ENCODE assay signal across 13 cellular contexts in the genomic region with DNA sequence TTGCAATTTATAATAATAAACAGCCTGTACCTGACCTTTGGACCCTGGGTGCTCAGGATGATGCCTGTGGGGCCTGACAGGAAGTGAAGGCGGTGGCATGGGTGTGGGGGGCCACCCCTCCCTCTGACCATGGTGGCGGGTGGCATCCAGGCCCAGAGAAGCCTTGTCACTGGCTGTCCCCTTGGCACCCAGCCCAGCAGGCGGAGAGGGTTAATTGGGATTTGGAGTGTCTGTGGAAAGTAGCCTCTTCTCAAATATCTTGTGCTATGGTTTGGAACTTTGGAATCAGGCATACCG. TPM values are rescaled to one million over a fixed set of nuclear protein-coding genes. Genes with fewer than 3 reads are reported as not detected.
A peak's percentile ranks its signal among the peaks of the same experiment; 100 is the strongest.
DNase-seq lines count a peak whose midpoint lies in the region; ATAC-seq and TF ChIP-seq lines count a peak whose summit lies in the region.
"Had no signal": no experiment of that assay in that cellular context is flagged by ENCODE, and none has a peak within 500 bp of the region (broad histone marks: within the 10 kb centered on the region; RNA-seq: fewer than 3 reads in every experiment).

No MANE protein-coding gene starts in this region.

- no peak for ATAC-seq in HG02840 (IDR thresholded peaks at IDR 0.05; ENCODE audit: low FRiP score, unreplicated experiment)

- H3K27me3 ChIP-seq in mucosa of rectum (ENCODE audit: control insufficient read depth in 2 of 2, insufficient read depth in 2 of 2, low read length in 2 of 2) = no peaks in the 10 kb centered on the region
- H3K27me3 ChIP-seq in A673 (replicated peaks; ENCODE audit: insufficient read depth, low read depth, low read length, poor library complexity) = no peaks in the 10 kb centered on the region
- H3K27me3 ChIP-seq: ascending aorta, ovary had no signal

- H3K4me3 ChIP-seq in HEK293 (ENCODE audit: low read depth, low read length) = no peak overlapping the region
- H3K4me3 ChIP-seq in SK-N-MC = peak overlapping the region; percentile 28
- peak overlapping the region in 1 of 2 donors; percentile 41 for H3K4me3 ChIP-seq in mucosa of rectum (ENCODE audit: low read length in 2 of 2)
- H3K4me3 ChIP-seq in A673 (ENCODE audit: low read depth, low read length, poor library complexity, severe bottlenecking) = no peak overlapping the region
- H3K4me3 ChIP-seq: ascending aorta, ovary had no signal

- H3K9ac ChIP-seq in SK-N-MC (ENCODE audit: insufficient read length) (no peak overlapping the region), mucosa of rectum (ENCODE audit: low read depth in 1 of 2, low read length in 2 of 2) (peak overlapping the region; percentile 15 to 62)

- CTCF ChIA-PET in HEK293 (lab: Yijun Ruan, JAX) (interaction anchor here (0.6 to 0.7 kb wide), 3 partner anchors 13 to 1071 kb away, joined by 3 to 4 read pairs (median 3); no protein-coding TSS in a partner anchor), A673 (lab: Charles Lee) (no interaction called here)

- intact Hi-C loops in A673 (cut with micrococcal nuclease; ENCODE audit: unreplicated experiment) = no loop called here

- DNase-seq in SK-N-MC (ENCODE audit: low read depth, low spot score) (no peak), GM13977 (ENCODE audit: low spot score) (no peak), A673 (ENCODE audit: low spot score) (no peak), HK-2 (ENCODE audit: unreplicated experiment) (no peak)
- DNase-seq: activated CD4-positive, alpha-beta T cell treated with anti-CD3 and anti-CD28 coated beads, Interleukin-2, amount 10 ng/mL, durations not matched to agents 24 days and 14 days; effector CD4-positive, alpha-beta T cell; kidney glomerular epithelial cell; ovary had no signal

- H3K36me3 ChIP-seq in HEK293 (ENCODE audit: control insufficient read depth in 2 of 2, insufficient read depth in 1 of 2, low read length in 2 of 2) (no peaks in the 10 kb centered on the region), SK-N-MC (ENCODE audit: insufficient read depth, low read length) (no peaks in the 10 kb centered on the region), mucosa of rectum (ENCODE audit: control insufficient read depth in 2 of 2, insufficient read depth in 2 of 2, low read length in 2 of 2) (no peaks in the 10 kb centered on the region), A673 (ENCODE audit: insufficient read depth, low read length, poor library complexity, severe bottlenecking) (no peaks in the 10 kb centered on the region)
- H3K36me3 ChIP-seq: ascending aorta, ovary had no signal

- H3K4me1 ChIP-seq in HEK293 (ENCODE audit: control insufficient read depth, insufficient read depth, low read length) = peaks cover 6% of the 10 kb centered on the region; the same call in 1 of the 2 replicates
- peaks cover 36 to 41% of the 10 kb centered on the region in 2 donors for H3K4me1 ChIP-seq in mucosa of rectum (ENCODE audit: control insufficient read depth in 2 of 2, insufficient read depth in 2 of 2, low read length in 2 of 2)
- H3K4me1 ChIP-seq in A673 (ENCODE audit: insufficient read depth, low read length, poor library complexity, severe bottlenecking) = peaks cover 12% of the 10 kb centered on the region

- H3K9me3 ChIP-seq in HEK293 (ENCODE audit: control insufficient read depth, insufficient read depth, low read depth, low read length) = no peaks in the 10 kb centered on the region
- no peaks in the 10 kb centered on the region for H3K9me3 ChIP-seq in SK-N-MC (ENCODE audit: low read depth, low read length)
- H3K9me3 ChIP-seq in mucosa of rectum (ENCODE audit: control insufficient read depth in 2 of 2, low read length in 2 of 2) = no peaks in the 10 kb centered on the region
- no peaks in the 10 kb centered on the region for H3K9me3 ChIP-seq in A673 (ENCODE audit: low read depth, low read length, poor library complexity, severe bottlenecking)
- H3K9me3 ChIP-seq: ascending aorta, ovary had no signal

- no TSS peak for BruUV-seq in A673 (replicated peaks; lab: Mats Ljungman, UMichigan)

- TF ChIP-seq CTCF in 22Rv1 (IDR thresholded peaks at IDR 0.05) = no peak
- TF ChIP-seq CTCF in HEK293 (tag by site-specific recombination; IDR thresholded peaks at IDR 0.05) = no peak
- no peak for TF ChIP-seq CTCF in GM13977 (IDR thresholded peaks at IDR 0.05; ENCODE audit: extremely low read depth, insufficient read depth, missing control alignments)
- no peak for TF ChIP-seq CTCF in A673 (conservative IDR thresholded peaks at IDR 0.05; ENCODE audit: low read depth, low read length)

- in situ Hi-C loops in GM13977 (cut with MboI; ENCODE audit: low pct_unique_long_range_greater_than_20kb, low sequenced_read_pairs, unreplicated experiment) = no loop called here

- H3K27ac ChIP-seq in 22Rv1 (peak overlapping the region; percentile 26), HEK293 (ENCODE audit: extremely low read depth, low read depth, low read length) (no peak overlapping the region), SK-N-MC (no peak overlapping the region), mucosa of rectum (ENCODE audit: low read depth in 2 of 2, low read length in 2 of 2) (peak overlapping the region; percentile 89 to 94), A673 (ENCODE audit: low read depth, low read length, poor library complexity, severe bottlenecking) (no peak overlapping the region)
- H3K27ac ChIP-seq: ascending aorta, ovary had no signal

- POLR2A ChIA-PET in HEK293 (lab: Yijun Ruan, JAX) (no interaction called here), A673 (lab: Charles Lee; ENCODE audit: low non-redundant PET) (no interaction called here)

TF ChIP-seq in HEK293, 187 proteins besides CTCF, POLR2A, EP300 and RAD21 (continues in another document):
- TF ChIP-seq SP7 (tag by site-specific recombination; IDR thresholded peaks at IDR 0.05) (0 out of 2 replicates have a peak, but pooled peaks have one; percentile 26), ZNF530 (tag by site-specific recombination; IDR thresholded peaks at IDR 0.05; ENCODE audit: low read depth) (no peak), ZFHX2 (tag by site-specific recombination; conservative IDR thresholded peaks at IDR 0.05) (peak; percentile 43; the same call in 1 of the 2 replicates), GLIS2 (tag by site-specific recombination; IDR thresholded peaks at IDR 0.05) (0 out of 2 replicates have a peak, but pooled peaks have one; percentile 22), KLF1 (tag by site-specific recombination; IDR thresholded peaks at IDR 0.05) (peak; percentile 33; the same call in 1 of the 2 replicates), ZNF664 (tag by site-specific recombination; IDR thresholded peaks at IDR 0.05) (no peak), SP3 (tag by site-specific recombination; IDR thresholded peaks at IDR 0.05) (no peak), ZNF404 (tag by site-specific recombination; IDR thresholded peaks at IDR 0.05) (no peak), ZNF274 (IDR thresholded peaks at IDR 0.05; ENCODE audit: low read length) (no peak), ZNF274 (tag by site-specific recombination; IDR thresholded peaks at IDR 0.05; ENCODE audit: borderline replicate concordance) (no peak)
- TF ChIP-seq, protein P1, sequence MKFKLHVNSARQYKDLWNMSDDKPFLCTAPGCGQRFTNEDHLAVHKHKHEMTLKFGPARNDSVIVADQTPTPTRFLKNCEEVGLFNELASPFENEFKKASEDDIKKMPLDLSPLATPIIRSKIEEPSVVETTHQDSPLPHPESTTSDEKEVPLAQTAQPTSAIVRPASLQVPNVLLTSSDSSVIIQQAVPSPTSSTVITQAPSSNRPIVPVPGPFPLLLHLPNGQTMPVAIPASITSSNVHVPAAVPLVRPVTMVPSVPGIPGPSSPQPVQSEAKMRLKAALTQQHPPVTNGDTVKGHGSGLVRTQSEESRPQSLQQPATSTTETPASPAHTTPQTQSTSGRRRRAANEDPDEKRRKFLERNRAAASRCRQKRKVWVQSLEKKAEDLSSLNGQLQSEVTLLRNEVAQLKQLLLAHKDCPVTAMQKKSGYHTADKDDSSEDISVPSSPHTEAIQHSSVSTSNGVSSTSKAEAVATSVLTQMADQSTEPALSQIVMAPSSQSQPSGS (tag by site-specific recombination; IDR thresholded peaks at IDR 0.05; ENCODE audit: low read depth) = no peak
- TF ChIP-seq, protein P2, sequence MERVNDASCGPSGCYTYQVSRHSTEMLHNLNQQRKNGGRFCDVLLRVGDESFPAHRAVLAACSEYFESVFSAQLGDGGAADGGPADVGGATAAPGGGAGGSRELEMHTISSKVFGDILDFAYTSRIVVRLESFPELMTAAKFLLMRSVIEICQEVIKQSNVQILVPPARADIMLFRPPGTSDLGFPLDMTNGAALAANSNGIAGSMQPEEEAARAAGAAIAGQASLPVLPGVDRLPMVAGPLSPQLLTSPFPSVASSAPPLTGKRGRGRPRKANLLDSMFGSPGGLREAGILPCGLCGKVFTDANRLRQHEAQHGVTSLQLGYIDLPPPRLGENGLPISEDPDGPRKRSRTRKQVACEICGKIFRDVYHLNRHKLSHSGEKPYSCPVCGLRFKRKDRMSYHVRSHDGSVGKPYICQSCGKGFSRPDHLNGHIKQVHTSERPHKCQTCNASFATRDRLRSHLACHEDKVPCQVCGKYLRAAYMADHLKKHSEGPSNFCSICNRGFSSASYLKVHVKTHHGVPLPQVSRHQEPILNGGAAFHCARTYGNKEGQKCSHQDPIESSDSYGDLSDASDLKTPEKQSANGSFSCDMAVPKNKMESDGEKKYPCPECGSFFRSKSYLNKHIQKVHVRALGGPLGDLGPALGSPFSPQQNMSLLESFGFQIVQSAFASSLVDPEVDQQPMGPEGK (tag by site-specific recombination; IDR thresholded peaks at IDR 0.05) = peak; percentile 61
- TF ChIP-seq, protein P3, sequence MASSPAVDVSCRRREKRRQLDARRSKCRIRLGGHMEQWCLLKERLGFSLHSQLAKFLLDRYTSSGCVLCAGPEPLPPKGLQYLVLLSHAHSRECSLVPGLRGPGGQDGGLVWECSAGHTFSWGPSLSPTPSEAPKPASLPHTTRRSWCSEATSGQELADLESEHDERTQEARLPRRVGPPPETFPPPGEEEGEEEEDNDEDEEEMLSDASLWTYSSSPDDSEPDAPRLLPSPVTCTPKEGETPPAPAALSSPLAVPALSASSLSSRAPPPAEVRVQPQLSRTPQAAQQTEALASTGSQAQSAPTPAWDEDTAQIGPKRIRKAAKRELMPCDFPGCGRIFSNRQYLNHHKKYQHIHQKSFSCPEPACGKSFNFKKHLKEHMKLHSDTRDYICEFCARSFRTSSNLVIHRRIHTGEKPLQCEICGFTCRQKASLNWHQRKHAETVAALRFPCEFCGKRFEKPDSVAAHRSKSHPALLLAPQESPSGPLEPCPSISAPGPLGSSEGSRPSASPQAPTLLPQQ (tag by site-specific recombination; IDR thresholded peaks at IDR 0.05) = peak; percentile 44; the same call in 1 of the 2 replicates

RNA-seq across cellular contexts. Expression of a gene that starts 20.5 kb away (rescaled TPM):
- 9.4 and 11.5 TPM in 2 replicates for total RNA-seq in A673 (2021)
- total RNA-seq: activated CD4-positive, alpha-beta T cell treated with anti-CD3 and anti-CD28 coated beads, Interleukin-2, amount 10 ng/mL, durations not matched to agents 24 days and 14 days had no signal

RNA-seq across cellular contexts. Expression of a gene that starts 58.5 kb away (rescaled TPM):
- total RNA-seq in A673 (2021) = 7.3 and 8.3 TPM in 2 replicates
- total RNA-seq: activated CD4-positive, alpha-beta T cell treated with anti-CD3 and anti-CD28 coated beads, Interleukin-2, amount 10 ng/mL, durations not matched to agents 24 days and 14 days had no signal

Comparison
In these comparisons a context has a peak if more than half of its experiments do, and no peak if none do; other contexts are left out.
1. H3K27ac ChIP-seq: peak in 22Rv1 (single experiment) and mucosa of rectum (2 of 2); none in HEK293 (single experiment), SK-N-MC (single experiment) and A673 (single experiment).